1 cellular context compared by ENCODE assay signal in genomic region chr22:37306494-37306829, GRCh38.
TF ChIP-seq lines count a peak whose summit lies in the region.

No MANE protein-coding gene starts in this region.

TF ChIP-seq in SK-N-SH, 30 proteins besides CTCF, POLR2A, EP300 and RAD21 (continued from another document):
- TF ChIP-seq IRF3 (IDR thresholded peaks at IDR 0.05; ENCODE audit: low read depth, low read length) = no peak
- TF ChIP-seq NFIC (IDR thresholded peaks at IDR 0.05; ENCODE audit: borderline replicate concordance) = no peak
- TF ChIP-seq RCOR1 (IDR thresholded peaks at IDR 0.05; ENCODE audit: low read length) = no peak
- no peak for TF ChIP-seq ZBTB33 (IDR thresholded peaks at IDR 0.05; ENCODE audit: borderline replicate concordance, low read depth)
